16 cellular contexts compared by ENCODE assay signal in the genomic region with DNA sequence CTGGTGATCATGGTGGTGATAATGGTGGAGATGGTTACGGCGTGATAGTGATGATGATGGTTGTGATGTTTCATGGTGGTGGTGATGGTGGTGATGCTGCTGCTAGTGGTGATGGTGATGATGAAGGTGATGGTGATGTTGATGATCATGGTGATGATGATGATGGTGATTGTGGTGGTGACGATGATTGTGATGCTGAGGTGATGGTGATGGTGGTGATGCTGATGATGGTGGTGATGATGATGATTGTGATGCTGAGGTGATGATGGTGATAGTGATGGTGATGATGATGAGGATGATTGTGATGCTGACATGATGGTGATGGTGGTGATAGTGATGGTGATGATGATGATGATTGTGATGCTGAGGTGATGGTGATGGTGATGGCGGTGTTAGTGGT.
DNase-seq lines count a peak whose midpoint lies in the region; ATAC-seq, FAIRE-seq and TF ChIP-seq lines count a peak whose summit lies in the region.
"Had no signal": no experiment of that assay in that cellular context is flagged by ENCODE, and none has a peak within 500 bp of the region (broad histone marks: within the 10 kb centered on the region; RNA-seq: fewer than 3 reads in every experiment).

No MANE protein-coding gene starts in this region.

- no peak overlapping the region for H3K4ac ChIP-seq in neuronal stem cell (ENCODE audit: low read length)

- H3K79me2 ChIP-seq in HepG2 (ENCODE audit: insufficient read depth, low read length) (no peaks in the 10 kb centered on the region), K562 (ENCODE audit: control insufficient read depth, insufficient read depth, low read length) (no peaks in the 10 kb centered on the region)

- H4K91ac ChIP-seq in neuronal stem cell (ENCODE audit: low read depth, low read length, poor library complexity), result no peak overlapping the region

- no peak for TF ChIP-seq EP300 in HepG2 (IDR thresholded peaks at IDR 0.05; ENCODE audit: low read depth in 2 of 2, low read length in 2 of 2)
- TF ChIP-seq EP300 in HepG2 (CRISPR knock-in tag; IDR thresholded peaks at IDR 0.05; ENCODE audit: borderline replicate concordance), result no peak
- no peak for TF ChIP-seq EP300 in K562 (IDR thresholded peaks at IDR 0.05; ENCODE audit: low read length)

- POLR2A ChIA-PET in HepG2 (lab: Yijun Ruan, JAX), result no interaction called here
- POLR2A ChIA-PET in K562 (lab: Yijun Ruan, JAX), result no interaction called here

- no peak overlapping the region for H2BK15ac ChIP-seq in neuronal stem cell (ENCODE audit: low read length)

- H3K23ac ChIP-seq in neuronal stem cell (ENCODE audit: low read depth, low read length, poor library complexity), result peak overlapping the region; percentile 62

- H2BK5ac ChIP-seq in neuronal stem cell (ENCODE audit: low read length), result no peak overlapping the region

- H3K9me3 ChIP-seq in HepG2 (ENCODE audit: low read length), result no peaks in the 10 kb centered on the region
- no peaks in the 10 kb centered on the region for H3K9me3 ChIP-seq in right lobe of liver
- no peaks in the 10 kb centered on the region for H3K9me3 ChIP-seq in K562 (replicated peaks; ENCODE audit: control insufficient read depth, insufficient read depth, low read depth, low read length)
- peaks cover 0 to 4% of the 10 kb centered on the region in 2 donors for H3K9me3 ChIP-seq in neuronal stem cell (replicated peaks in 1 of 2; ENCODE audit: control insufficient read depth in 2 of 2, insufficient read depth in 1 of 2, low read depth in 1 of 2, low read length in 2 of 2)
- no peaks in the 10 kb centered on the region for H3K9me3 ChIP-seq in aorta (ENCODE audit: control insufficient read depth, low read length)
- H3K9me3 ChIP-seq: A549; BLaER1 treated with 17β-estradiol and CSF1 and Interleukin-3, amounts not matched to agents 10 nM and 100 nM; HAP-1 had no signal

- DNase-seq in HepG2 (ENCODE audit: low spot score), result no peak
- DNase-seq in right lobe of liver, result no peak
- DNase-seq in K562 (ENCODE audit: extremely low read depth in 1 of 4, low spot score in 3 of 4), result no peak
- no peak for DNase-seq in neuronal stem cell (ENCODE audit: low spot score)
- DNase-seq in kidney tubule cell (ENCODE audit: low spot score), result no peak
- no peak for DNase-seq in aorta
- DNase-seq: Calu3; CD8-positive, alpha-beta T cell; DMS79 treated with DMSO at 0.1 percent for 48 hours; GF-D8 had no signal

- H3K27ac ChIP-seq in HepG2 (ENCODE audit: extremely low read length, insufficient read depth, low read length) (no peak overlapping the region), right lobe of liver (no peak overlapping the region), K562 (ENCODE audit: extremely low read depth, low read depth, low read length) (no peak overlapping the region), neuronal stem cell (replicated peaks; ENCODE audit: low read length) (no peak overlapping the region), aorta (ENCODE audit: low read depth in 1 of 2, low read length in 2 of 2) (no peak overlapping the region)
- H3K27ac ChIP-seq: 22Rv1; A549; BLaER1 treated with 17β-estradiol and CSF1 and Interleukin-3, amounts not matched to agents 10 nM and 100 nM had no signal

- no peak overlapping the region for H3K14ac ChIP-seq in neuronal stem cell (ENCODE audit: low read length)

- TF ChIP-seq POLR2A in HepG2 (IDR thresholded peaks at IDR 0.05; ENCODE audit: insufficient read depth in 1 of 2, low read depth in 2 of 2, low read length in 2 of 2), result no peak
- TF ChIP-seq POLR2A in right lobe of liver (IDR thresholded peaks at IDR 0.05), result no peak
- no peak for TF ChIP-seq POLR2A in K562 (conservative IDR thresholded peaks at IDR 0.05)

- H3K18ac ChIP-seq in neuronal stem cell (ENCODE audit: low read length), result no peak overlapping the region

- H3K9ac ChIP-seq in HepG2 (ENCODE audit: insufficient read depth, low read depth, low read length) (no peak overlapping the region), K562 (ENCODE audit: insufficient read depth in 1 of 2, low read depth in 2 of 2, low read length in 2 of 2) (no peak overlapping the region), neuronal stem cell (ENCODE audit: low read depth, low read length, poor library complexity) (no peak overlapping the region)

- H4K20me1 ChIP-seq in HepG2 (ENCODE audit: insufficient read depth, low read length) (no peaks in the 10 kb centered on the region), K562 (replicated peaks; ENCODE audit: control insufficient read depth, insufficient read depth, low read length) (no peaks in the 10 kb centered on the region)

- H3K4me3 ChIP-seq in HepG2 (replicated peaks in 1 of 3; ENCODE audit: insufficient read depth in 1 of 3, low read depth in 2 of 3, low read length in 3 of 3) (no peak overlapping the region), right lobe of liver (no peak overlapping the region), K562 (no peak overlapping the region), neuronal stem cell (ENCODE audit: low read length in 2 of 2) (peak overlapping the region in 1 of 2 donors; percentile 38), aorta (ENCODE audit: low read length in 2 of 2) (no peak overlapping the region)
- H3K4me3 ChIP-seq: A549; BLaER1 treated with 17β-estradiol and CSF1 and Interleukin-3, amounts not matched to agents 10 nM and 100 nM; HAP-1 had no signal

- ATAC-seq in HepG2 (no peak), right lobe of liver (no peak), K562 (no peak), HG02588 (IDR thresholded peaks at IDR 0.05; ENCODE audit: unreplicated experiment) (no peak), aorta (ENCODE audit: low FRiP score) (no peak)
- ATAC-seq: A549; CD8-positive, alpha-beta T cell had no signal

- in situ Hi-C loops in HepG2 (cut with HindIII; ENCODE audit: extremely low pct_ligation_motif_present, low pct_unique_long_range_greater_than_20kb), result no loop called here
- in situ Hi-C loops in K562 (cut with MboI), result no loop called here

- TF ChIP-seq RAD21 in HepG2 (CRISPR knock-in tag; IDR thresholded peaks at IDR 0.05), result no peak
- TF ChIP-seq RAD21 in K562 (CRISPR knock-in tag; conservative IDR thresholded peaks at IDR 0.05 in 1 of 2, IDR thresholded peaks at IDR 0.05 in 1 of 2), result no peak

- BruUV-seq in HepG2 (replicated peaks; lab: Mats Ljungman, UMichigan) (no TSS peak), K562 (replicated peaks; lab: Mats Ljungman, UMichigan) (no TSS peak)

- H3K36me3 ChIP-seq in HepG2 (replicated peaks in 1 of 2; ENCODE audit: control insufficient read depth in 1 of 2, insufficient read depth in 2 of 2, low read length in 2 of 2) (no peaks in the 10 kb centered on the region), right lobe of liver (no peaks in the 10 kb centered on the region), K562 (ENCODE audit: control insufficient read depth, insufficient read depth, low read length) (no peaks in the 10 kb centered on the region), neuronal stem cell (replicated peaks in 1 of 2; ENCODE audit: control insufficient read depth in 2 of 2, insufficient read depth in 2 of 2, low read length in 2 of 2) (no peaks in the 10 kb centered on the region), aorta (ENCODE audit: control insufficient read depth in 1 of 2, insufficient read depth in 2 of 2, low read length in 1 of 2) (no peaks in the 10 kb centered on the region)
- H3K36me3 ChIP-seq: BLaER1 treated with 17β-estradiol and CSF1 and Interleukin-3, amounts not matched to agents 10 nM and 100 nM; HAP-1 had no signal

- H4K8ac ChIP-seq in neuronal stem cell (ENCODE audit: low read depth, low read length), result no peak overlapping the region

- H3K4me2 ChIP-seq in HepG2 (ENCODE audit: low read depth, low read length), result no peak overlapping the region
- no peak overlapping the region for H3K4me2 ChIP-seq in K562 (ENCODE audit: insufficient read depth, low read length)
- H3K4me2 ChIP-seq in neuronal stem cell (ENCODE audit: insufficient read depth, low read length, poor library complexity, severe bottlenecking), result no peak overlapping the region
- H3K4me2 ChIP-seq: A549 had no signal

- no peak for TF ChIP-seq CTCF in HepG2 (CRISPR knock-in tag; IDR thresholded peaks at IDR 0.05)
- no peak for TF ChIP-seq CTCF in right lobe of liver (IDR thresholded peaks at IDR 0.05)
- no peak for TF ChIP-seq CTCF in K562 (IDR thresholded peaks at IDR 0.05 in 2 of 3, conservative IDR thresholded peaks at IDR 0.05 in 1 of 3; ENCODE audit: insufficient read depth in 2 of 3, low read depth in 1 of 3, low read length in 3 of 3)

- H2AFZ ChIP-seq in HepG2 (ENCODE audit: low read length) (no peak overlapping the region), K562 (ENCODE audit: low read depth, low read length) (no peak overlapping the region), neuronal stem cell (ENCODE audit: low read length) (no peak overlapping the region)

- 72% methylated on average over 4 of the region's 4 CpGs for WGBS in HepG2 (ENCODE audit: low lambda C conversion rate)
- 97% methylated on average over 4 of the region's 4 CpGs for WGBS in right lobe of liver (ENCODE audit: insufficient coverage, low coverage, low lambda C conversion rate, missing lambda C conversion rate)
- 3% methylated on average over 4 of the region's 4 CpGs for WGBS in K562 (ENCODE audit: insufficient coverage, low coverage, missing lambda C conversion rate)
- WGBS in neuronal stem cell (ENCODE audit: extremely low coverage in 2 of 2, insufficient read length in 2 of 2, insufficient replicate concordance in 1 of 2), 2 donors, result 100% methylated on average over 3 of the region's 4 CpGs; no CpG with 5 or more reads in 1 of the 2 donors
- 94 to 98% methylated on average over 4 of the region's 4 CpGs for WGBS in aorta, 2 donors

- no peak overlapping the region for H2BK120ac ChIP-seq in neuronal stem cell (ENCODE audit: low read depth, low read length)

- CTCF ChIA-PET in HepG2 (lab: Yijun Ruan, JAX; ENCODE audit: low intra/inter-chr PET ratio, low total read pairs), result no interaction called here
- CTCF ChIA-PET in K562 (lab: Yijun Ruan, JAX; ENCODE audit: low intra/inter-chr PET ratio), result no interaction called here

- H3K27me3 ChIP-seq in HepG2 (ENCODE audit: control insufficient read depth in 1 of 2, insufficient read depth in 2 of 2, low read length in 2 of 2), result peaks cover 1 to 6% of the 10 kb centered on the region in 2 experiments; a peak in 1 of 5 replicates
- no peaks in the 10 kb centered on the region for H3K27me3 ChIP-seq in right lobe of liver
- H3K27me3 ChIP-seq in K562 (ENCODE audit: control insufficient read depth in 2 of 2, insufficient read depth in 2 of 2, low read length in 2 of 2), result peaks cover 6 to 34% of the 10 kb centered on the region in 2 experiments; a peak in 4 of 5 replicates
- no peaks in the 10 kb centered on the region for H3K27me3 ChIP-seq in neuronal stem cell (ENCODE audit: control insufficient read depth in 3 of 3, insufficient read depth in 3 of 3, low read depth in 1 of 3, low read length in 3 of 3)
- no peaks in the 10 kb centered on the region for H3K27me3 ChIP-seq in aorta (ENCODE audit: control insufficient read depth in 1 of 2, insufficient read depth in 2 of 2, low read length in 1 of 2)

- H2BK12ac ChIP-seq in neuronal stem cell (ENCODE audit: low read length), result no peak overlapping the region

- no peak overlapping the region for H2AK5ac ChIP-seq in neuronal stem cell (ENCODE audit: low read depth, low read length)

- no peak for FAIRE-seq in HepG2 (lab: Jason Lieb, UNC)
- no peak for FAIRE-seq in K562 (lab: Jason Lieb, UNC)
- FAIRE-seq: A549, GM19239 had no signal

- H3K79me1 ChIP-seq in neuronal stem cell (ENCODE audit: low read depth, low read length), result no peaks in the 10 kb centered on the region

- H3K9me1 ChIP-seq in K562 (ENCODE audit: control insufficient read depth, insufficient read depth, low read length), result no peaks in the 10 kb centered on the region

- peaks cover 35% of the 10 kb centered on the region for H3K4me1 ChIP-seq in HepG2 (ENCODE audit: insufficient read depth, low read length)
- H3K4me1 ChIP-seq in right lobe of liver, result peaks cover 0 to 21% (median 9%) of the 10 kb centered on the region in 4 donors
- H3K4me1 ChIP-seq in K562 (replicated peaks in 1 of 2; ENCODE audit: control insufficient read depth in 2 of 2, insufficient read depth in 2 of 2, low read length in 2 of 2), result peaks cover 0 to 3% of the 10 kb centered on the region in 2 experiments; a peak in 1 of 5 replicates
- H3K4me1 ChIP-seq in neuronal stem cell (ENCODE audit: control insufficient read depth in 2 of 2, insufficient read depth in 1 of 2, low read depth in 1 of 2, low read length in 2 of 2), result peaks cover 4 to 13% of the 10 kb centered on the region in 2 donors
- no peaks in the 10 kb centered on the region for H3K4me1 ChIP-seq in aorta (ENCODE audit: control insufficient read depth in 1 of 2, insufficient read depth in 2 of 2, low read length in 2 of 2)
- H3K4me1 ChIP-seq: HAP-1 had no signal

- intact Hi-C loops in HepG2 (cut with micrococcal nuclease; ENCODE audit: unreplicated experiment), result no loop called here
- intact Hi-C loops in right lobe of liver (cut with DNase I), result no loop called here
- intact Hi-C loops in K562 (cut with micrococcal nuclease), result no loop called here
- intact Hi-C loops in aorta (cut with DNase I), result no loop called here
